8 cellular contexts compared by ENCODE assay signal in genomic region chr5:55232985-55233928, GRCh38.
DNase-seq lines count a peak whose midpoint lies in the region; ATAC-seq and TF ChIP-seq lines count a peak whose summit lies in the region.

A gene with protein sequence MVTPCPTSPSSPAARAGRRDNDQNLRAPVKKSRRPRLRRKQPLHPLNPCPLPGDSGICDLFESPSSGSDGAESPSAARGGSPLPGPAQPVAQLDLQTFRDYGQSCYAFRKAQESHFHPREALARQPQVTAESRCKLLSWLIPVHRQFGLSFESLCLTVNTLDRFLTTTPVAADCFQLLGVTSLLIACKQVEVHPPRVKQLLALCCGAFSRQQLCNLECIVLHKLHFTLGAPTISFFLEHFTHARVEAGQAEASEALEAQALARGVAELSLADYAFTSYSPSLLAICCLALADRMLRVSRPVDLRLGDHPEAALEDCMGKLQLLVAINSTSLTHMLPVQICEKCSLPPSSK (minus strand): TSS chr5:55233608. CDS start chr5:55233523, 85 bp downstream.

- H3K4me2 ChIP-seq in DND-41 (ENCODE audit: insufficient read depth, low read length): peak within 1 kb of the TSS; percentile 67

- H3K9me3 ChIP-seq in DND-41 (ENCODE audit: insufficient read depth, low read length, severe bottlenecking) (no peaks in the 10 kb centered on the region), HAP-1 (no peaks in the 10 kb centered on the region)

- in situ Hi-C loops in HAP-1 (cut with MboI; ENCODE audit: low sequenced_read_pairs): no loop called here
- in situ Hi-C loops in astrocyte of the cerebellum (cut with HindIII; ENCODE audit: low sequenced_read_pairs): loop anchor here (5.0 kb wide), 1 partner anchor 56 kb away; no protein-coding TSS in a partner anchor

- TF ChIP-seq CTCF in DND-41 (IDR thresholded peaks at IDR 0.05; ENCODE audit: borderline replicate concordance, extremely low read depth, low read length, poor library complexity, severe bottlenecking) (no peak), astrocyte of the cerebellum (IDR thresholded peaks at IDR 0.05; ENCODE audit: low read depth, low read length, missing control alignments) (peak; percentile 4)

- peak within 1 kb of the TSS; percentile 31; the same call in 1 of the 2 replicates for H3K9ac ChIP-seq in DND-41 (ENCODE audit: low read depth, low read length)
- no peak within 1 kb of the TSS for H3K9ac ChIP-seq in rectal smooth muscle tissue (ENCODE audit: low read length)

- DNase-seq in DND-41 (peak; percentile 53), HAP-1 (ENCODE audit: low spot score in 2 of 2) (peak; percentile 81 to 91), NCI-H1092 (lab: John Stamatoyannopoulos, UW) (peak; percentile 50), astrocyte of the cerebellum (ENCODE audit: low read depth) (peak; percentile 34), iPS DF 19.7 (ENCODE audit: low read depth, low spot score) (peak; percentile 54), NK-92 (lab: John Stamatoyannopoulos, UW; ENCODE audit: unreplicated experiment) (no peak)

- no peak within 1 kb of the TSS for H3K27ac ChIP-seq in DND-41 (ENCODE audit: low read length)
- no peak within 1 kb of the TSS for H3K27ac ChIP-seq in rectal smooth muscle tissue (ENCODE audit: low read depth, low read length)

- H3K4me3 ChIP-seq in DND-41 (ENCODE audit: low read depth in 1 of 2, low read length in 2 of 2) (peak within 1 kb of the TSS in 1 of 2 experiments; percentile 49; a peak in 3 of 4 replicates), HAP-1 (peak within 1 kb of the TSS; percentile 65), astrocyte of the cerebellum (ENCODE audit: low read depth, low read length) (peak within 1 kb of the TSS; percentile 47), rectal smooth muscle tissue (ENCODE audit: low read length) (peak within 1 kb of the TSS; percentile 63)

- H4K20me1 ChIP-seq in DND-41 (ENCODE audit: insufficient read depth, low read length): peaks cover 6% of the 10 kb centered on the region

- H3K27me3 ChIP-seq in DND-41 (ENCODE audit: insufficient read depth, low read length, poor library complexity): peaks cover 44% of the 10 kb centered on the region
- no peaks in the 10 kb centered on the region for H3K27me3 ChIP-seq in HAP-1 (ENCODE audit: low read depth)
- peaks cover 42% of the 10 kb centered on the region for H3K27me3 ChIP-seq in rectal smooth muscle tissue (ENCODE audit: control insufficient read depth, insufficient read depth, low read length)

- H3K36me3 ChIP-seq in DND-41 (ENCODE audit: insufficient read depth, low read length) (no peaks in the 10 kb centered on the region), HAP-1 (replicated peaks) (peaks cover 8% of the 10 kb centered on the region; the same call in 1 of the 2 replicates), rectal smooth muscle tissue (ENCODE audit: control insufficient read depth, insufficient read depth, low read length) (no peaks in the 10 kb centered on the region)

- ATAC-seq in DND-41 (ENCODE audit: insufficient read depth, low read depth) (peak; percentile 92), SK-N-SH treated with all-trans-retinoic acid at 6 μM for 48 hours (peak; percentile 81)

- H2AFZ ChIP-seq in DND-41 (ENCODE audit: low read depth, low read length): no peak within 1 kb of the TSS; the same call in 1 of the 2 replicates

- H3K4me1 ChIP-seq in DND-41 (ENCODE audit: insufficient read depth, low read length) (peaks cover 17% of the 10 kb centered on the region), HAP-1 (peaks cover 14% of the 10 kb centered on the region), rectal smooth muscle tissue (ENCODE audit: control insufficient read depth, insufficient read depth, low read length) (peaks cover 6% of the 10 kb centered on the region)

- no peaks in the 10 kb centered on the region for H3K79me2 ChIP-seq in DND-41 (ENCODE audit: insufficient read depth, low read length)

TF ChIP-seq in SK-N-SH treated with all-trans-retinoic acid at 6 μM for 48 hours, 23 proteins besides CTCF, POLR2A, EP300 and RAD21:
- TF ChIP-seq ARNTL (CRISPR knock-in tag; IDR thresholded peaks at IDR 0.05; ENCODE audit: borderline replicate concordance, low read depth) (no peak), PATZ1 (CRISPR knock-in tag; IDR thresholded peaks at IDR 0.05; ENCODE audit: borderline replicate concordance) (no peak), TSHZ2 (CRISPR knock-in tag; IDR thresholded peaks at IDR 0.05) (no peak), ZFP30 (CRISPR knock-in tag; IDR thresholded peaks at IDR 0.05) (no peak), GLIS3 (CRISPR knock-in tag; IDR thresholded peaks at IDR 0.05) (no peak), TCF4 (CRISPR knock-in tag; IDR thresholded peaks at IDR 0.05; ENCODE audit: borderline replicate concordance) (no peak)
- TF ChIP-seq, protein P1, sequence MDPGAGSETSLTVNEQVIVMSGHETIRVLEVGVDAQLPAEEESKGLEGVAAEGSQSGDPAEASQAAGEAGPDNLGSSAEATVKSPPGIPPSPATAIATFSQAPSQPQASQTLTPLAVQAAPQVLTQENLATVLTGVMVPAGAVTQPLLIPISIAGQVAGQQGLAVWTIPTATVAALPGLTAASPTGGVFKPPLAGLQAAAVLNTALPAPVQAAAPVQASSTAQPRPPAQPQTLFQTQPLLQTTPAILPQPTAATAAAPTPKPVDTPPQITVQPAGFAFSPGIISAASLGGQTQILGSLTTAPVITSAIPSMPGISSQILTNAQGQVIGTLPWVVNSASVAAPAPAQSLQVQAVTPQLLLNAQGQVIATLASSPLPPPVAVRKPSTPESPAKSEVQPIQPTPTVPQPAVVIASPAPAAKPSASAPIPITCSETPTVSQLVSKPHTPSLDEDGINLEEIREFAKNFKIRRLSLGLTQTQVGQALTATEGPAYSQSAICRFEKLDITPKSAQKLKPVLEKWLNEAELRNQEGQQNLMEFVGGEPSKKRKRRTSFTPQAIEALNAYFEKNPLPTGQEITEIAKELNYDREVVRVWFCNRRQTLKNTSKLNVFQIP (CRISPR knock-in tag; IDR thresholded peaks at IDR 0.05; ENCODE audit: borderline replicate concordance, low read depth): no peak
